ENCODE assay signal across 9 cellular contexts in the genomic region with DNA sequence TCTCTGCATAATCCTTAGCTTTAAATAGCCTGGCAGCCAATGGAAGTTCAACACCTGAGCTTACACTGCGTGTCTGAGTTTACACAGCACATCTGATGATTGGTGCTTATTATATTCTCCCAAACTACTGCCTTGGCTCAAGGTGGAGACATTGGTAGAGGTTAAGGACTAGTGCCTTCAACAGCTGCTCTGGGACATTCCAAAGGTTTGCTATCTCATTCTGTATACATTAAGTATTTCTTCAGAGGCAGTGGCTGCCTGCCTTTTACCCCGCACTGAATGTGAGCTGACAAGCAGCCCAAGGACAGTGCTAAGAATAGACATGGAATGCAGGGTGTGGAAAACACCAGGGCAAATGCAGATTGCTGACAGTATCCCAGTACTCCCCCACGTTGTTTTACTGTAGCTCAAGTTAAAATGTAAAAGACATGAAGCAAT. TPM values are rescaled to one million over a fixed set of nuclear protein-coding genes. Genes with fewer than 3 reads are reported as not detected.
DNase-seq lines count a peak whose midpoint lies in the region; ATAC-seq and TF ChIP-seq lines count a peak whose summit lies in the region.
"Had no signal": no experiment of that assay in that cellular context is flagged by ENCODE, and none has a peak within 500 bp of the region (broad histone marks: within the 10 kb centered on the region; RNA-seq: fewer than 3 reads in every experiment).

No MANE protein-coding gene starts in this region.

- peak; percentile 69 for DNase-seq in AG20443 (ENCODE audit: low spot score)
- peak; percentile 72 for DNase-seq in SJCRH30
- peak; percentile 89 to 90 for DNase-seq in foreskin fibroblast
- no peak for DNase-seq in osteocyte (ENCODE audit: extremely low spot score, unreplicated experiment)
- no peak for DNase-seq in activated CD4-positive, alpha-beta T cell treated with anti-CD3 and anti-CD28 coated beads, Interleukin-2, amount 10 ng/mL, durations not matched to agents 24 days and 14 days
- no peak for DNase-seq in cerebellar nuclear complex (lab: John Stamatoyannopoulos, UW)
- DNase-seq in ascending aorta (ENCODE audit: low spot score in 2 of 2): no peak
- DNase-seq: activated naive CD8-positive, alpha-beta T cell treated with anti-CD3 and anti-CD28 coated beads, Interleukin-2, amount 10 ng/mL, durations not matched to agents 7 days and 5 days had no signal

- H3K4me1 Mint-ChIP-seq in osteocyte (ENCODE audit: unreplicated experiment): peaks cover 14% of the 10 kb centered on the region
- no peaks in the 10 kb centered on the region for H3K4me1 Mint-ChIP-seq in activated CD4-positive, alpha-beta T cell treated with anti-CD3 and anti-CD28 coated beads, Interleukin-2, amount 10 ng/mL, durations not matched to agents 24 days and 14 days
- H3K4me1 Mint-ChIP-seq: activated naive CD8-positive, alpha-beta T cell treated with anti-CD3 and anti-CD28 coated beads, Interleukin-2, amount 10 ng/mL, durations not matched to agents 7 days and 5 days had no signal

- H3K27me3 Mint-ChIP-seq in osteocyte (ENCODE audit: unreplicated experiment): peaks cover 6% of the 10 kb centered on the region
- H3K27me3 Mint-ChIP-seq in activated CD4-positive, alpha-beta T cell treated with anti-CD3 and anti-CD28 coated beads, Interleukin-2, amount 10 ng/mL, durations not matched to agents 24 days and 14 days: peaks cover 17% of the 10 kb centered on the region

- intact Hi-C loops in activated CD4-positive, alpha-beta T cell treated with anti-CD3 and anti-CD28 coated beads, Interleukin-2, amount 10 ng/mL, durations not matched to agents 24 days and 14 days (cut with micrococcal nuclease): no loop called here
- intact Hi-C loops in ascending aorta (cut with DNase I): no loop called here

- H3K27ac Mint-ChIP-seq in osteocyte (ENCODE audit: unreplicated experiment): peak overlapping the region; percentile 6
- H3K27ac Mint-ChIP-seq in activated CD4-positive, alpha-beta T cell treated with anti-CD3 and anti-CD28 coated beads, Interleukin-2, amount 10 ng/mL, durations not matched to agents 24 days and 14 days: no peak overlapping the region
- H3K27ac Mint-ChIP-seq: activated naive CD8-positive, alpha-beta T cell treated with anti-CD3 and anti-CD28 coated beads, Interleukin-2, amount 10 ng/mL, durations not matched to agents 7 days and 5 days had no signal

- no peak for TF ChIP-seq CTCF in foreskin fibroblast (IDR thresholded peaks at IDR 0.05; ENCODE audit: low read depth, low read length)
- TF ChIP-seq CTCF in osteocyte (IDR thresholded peaks at IDR 0.05): no peak
- TF ChIP-seq CTCF in ascending aorta (IDR thresholded peaks at IDR 0.05): no peak

- H3K27ac ChIP-seq in SJCRH30 (peak overlapping the region; percentile 28; the same call in 1 of the 2 replicates), ascending aorta (no peak overlapping the region)

- H3K36me3 Mint-ChIP-seq in osteocyte (ENCODE audit: unreplicated experiment): no peaks in the 10 kb centered on the region
- no peaks in the 10 kb centered on the region for H3K36me3 Mint-ChIP-seq in activated CD4-positive, alpha-beta T cell treated with anti-CD3 and anti-CD28 coated beads, Interleukin-2, amount 10 ng/mL, durations not matched to agents 24 days and 14 days (ENCODE audit: low read depth)
- H3K36me3 Mint-ChIP-seq: activated naive CD8-positive, alpha-beta T cell treated with anti-CD3 and anti-CD28 coated beads, Interleukin-2, amount 10 ng/mL, durations not matched to agents 7 days and 5 days had no signal

- H3K4me1 ChIP-seq in SJCRH30: peaks cover 37% of the 10 kb centered on the region
- peaks cover 0 to 28% of the 10 kb centered on the region in 2 donors for H3K4me1 ChIP-seq in ascending aorta

- no peak for ATAC-seq in GM19395 (IDR thresholded peaks at IDR 0.05; ENCODE audit: unreplicated experiment)

- H3K9me3 Mint-ChIP-seq in osteocyte (ENCODE audit: unreplicated experiment): no peaks in the 10 kb centered on the region
- H3K9me3 Mint-ChIP-seq in activated CD4-positive, alpha-beta T cell treated with anti-CD3 and anti-CD28 coated beads, Interleukin-2, amount 10 ng/mL, durations not matched to agents 24 days and 14 days: peaks cover 6% of the 10 kb centered on the region

- H3K36me3 ChIP-seq in SJCRH30 (no peaks in the 10 kb centered on the region), ascending aorta (no peaks in the 10 kb centered on the region)

- H3K4me3 ChIP-seq in SJCRH30: no peak overlapping the region; the same call in 1 of the 2 replicates
- peak overlapping the region; percentile 48 to 95 for H3K4me3 ChIP-seq in foreskin fibroblast (ENCODE audit: low read depth in 1 of 2, low read length in 2 of 2)
- H3K4me3 ChIP-seq in ascending aorta: peak overlapping the region in 1 of 2 donors; percentile 21

- H3K4me3 Mint-ChIP-seq in osteocyte (ENCODE audit: unreplicated experiment): no peak overlapping the region
- no peak overlapping the region for H3K4me3 Mint-ChIP-seq in activated CD4-positive, alpha-beta T cell treated with anti-CD3 and anti-CD28 coated beads, Interleukin-2, amount 10 ng/mL, durations not matched to agents 24 days and 14 days
- H3K4me3 Mint-ChIP-seq: activated naive CD8-positive, alpha-beta T cell treated with anti-CD3 and anti-CD28 coated beads, Interleukin-2, amount 10 ng/mL, durations not matched to agents 7 days and 5 days had no signal

- H3K27me3 ChIP-seq in SJCRH30 (no peaks in the 10 kb centered on the region), ascending aorta (no peaks in the 10 kb centered on the region)

- H3K9me3 ChIP-seq in SJCRH30 (replicated peaks) (no peaks in the 10 kb centered on the region), ascending aorta (no peaks in the 10 kb centered on the region)

RNA-seq across cellular contexts. Expression of gene HSPB3, which starts 1.6 kb away (rescaled TPM):
- total RNA-seq in SJCRH30 (2014; rRNA removed; shearing (Covaris generic)): 0.51 and 0.86 TPM in 2 replicates
- total RNA-seq in osteocyte: not detected in 2 replicates
- total RNA-seq in activated CD4-positive, alpha-beta T cell treated with anti-CD3 and anti-CD28 coated beads, Interleukin-2, amount 10 ng/mL, durations not matched to agents 24 days and 14 days: not detected in 2 replicates
- not detected for total RNA-seq in ascending aorta
- total RNA-seq: activated naive CD8-positive, alpha-beta T cell treated with anti-CD3 and anti-CD28 coated beads, Interleukin-2, amount 10 ng/mL, durations not matched to agents 7 days and 5 days had no signal

Comparison
In these comparisons a context has a peak if more than half of its experiments do, and no peak if none do; other contexts are left out.
1. DNase-seq: peak in AG20443 (single experiment), SJCRH30 (2 of 2) and foreskin fibroblast (2 of 2); none in osteocyte (single experiment), activated CD4-positive, alpha-beta T cell treated with anti-CD3 and anti-CD28 coated beads, Interleukin-2, amount 10 ng/mL, durations not matched to agents 24 days and 14 days (single experiment), cerebellar nuclear complex (0 of 2) and ascending aorta (0 of 2).